ENCODE assay signal across 18 cellular contexts in genomic region chr3:15071699-15072098, GRCh38. TPM values are rescaled to one million over a fixed set of nuclear protein-coding genes. Genes with fewer than 3 reads are reported as not detected.
DNase-seq lines count a peak whose midpoint lies in the region; ATAC-seq and TF ChIP-seq lines count a peak whose summit lies in the region.
"Had no signal": no experiment of that assay in that cellular context is flagged by ENCODE, and none has a peak within 500 bp of the region (broad histone marks: within the 10 kb centered on the region; RNA-seq: fewer than 3 reads in every experiment).

No MANE protein-coding gene starts in this region.

- peaks cover 11% of the 10 kb centered on the region for H3K4me1 Mint-ChIP-seq in activated T-cell treated with anti-CD3 and anti-CD28 coated beads, Interleukin-2, amount 50 U/mL, for 72 hours (ENCODE audit: low read depth)
- peaks cover 2% of the 10 kb centered on the region for H3K4me1 Mint-ChIP-seq in activated T-cell treated with anti-CD3 and anti-CD28 coated beads, Interleukin-2, amount 50 U/mL, for 4 hours (ENCODE audit: low read depth)
- H3K4me1 Mint-ChIP-seq in endothelial cell (ENCODE audit: unreplicated experiment) (peaks cover 26% of the 10 kb centered on the region), nephron progenitor cell (peaks cover 7% of the 10 kb centered on the region)
- peaks cover 8 to 14% of the 10 kb centered on the region in 2 donors for H3K4me1 Mint-ChIP-seq in stimulated activated naive B cell treated with anti-CD40 and anti-IgM and Interleukin-4, amounts not matched to agents 10 μg/mL and 1 μg/mL and 100 μg/mL, for 72 hours
- H3K4me1 Mint-ChIP-seq in stimulated activated effector memory CD8-positive, alpha-beta T cell treated with anti-CD3 and anti-CD28 coated beads, Interleukin-12 subunit alpha, Interleukin-12 subunit beta, amount 100 ng/mL, for 72 hours: no peaks in the 10 kb centered on the region

- ATAC-seq in activated T-cell treated with anti-CD3 and anti-CD28 coated beads, Interleukin-2, amount 50 U/mL, for 72 hours (replicated peaks in 1 of 2): no peak
- no peak for ATAC-seq in activated T-cell treated with anti-CD3 and anti-CD28 coated beads, Interleukin-2, amount 50 U/mL, for 4 hours
- no peak for ATAC-seq in stimulated activated naive B cell treated with anti-CD40 and anti-IgM and Interleukin-4, amounts not matched to agents 10 μg/mL and 1 μg/mL and 100 μg/mL, for 72 hours (replicated peaks)
- ATAC-seq in stimulated activated effector memory CD8-positive, alpha-beta T cell treated with anti-CD3 and anti-CD28 coated beads, Interleukin-12 subunit alpha, Interleukin-12 subunit beta, amount 100 ng/mL, for 72 hours: no peak

- H3K9me3 Mint-ChIP-seq in activated T-cell treated with anti-CD3 and anti-CD28 coated beads, Interleukin-2, amount 50 U/mL, for 72 hours: no peaks in the 10 kb centered on the region
- no peaks in the 10 kb centered on the region for H3K9me3 Mint-ChIP-seq in activated T-cell treated with anti-CD3 and anti-CD28 coated beads, Interleukin-2, amount 50 U/mL, for 4 hours
- no peaks in the 10 kb centered on the region for H3K9me3 Mint-ChIP-seq in endothelial cell (ENCODE audit: unreplicated experiment)
- H3K9me3 Mint-ChIP-seq in stimulated activated naive B cell treated with anti-CD40 and anti-IgM and Interleukin-4, amounts not matched to agents 10 μg/mL and 1 μg/mL and 100 μg/mL, for 72 hours: no peaks in the 10 kb centered on the region
- no peaks in the 10 kb centered on the region for H3K9me3 Mint-ChIP-seq in nephron progenitor cell
- no peaks in the 10 kb centered on the region for H3K9me3 Mint-ChIP-seq in stimulated activated effector memory CD8-positive, alpha-beta T cell treated with anti-CD3 and anti-CD28 coated beads, Interleukin-12 subunit alpha, Interleukin-12 subunit beta, amount 100 ng/mL, for 72 hours
- H3K9me3 Mint-ChIP-seq: CD14-positive monocyte; CD4-positive, alpha-beta T cell; CD8-positive, alpha-beta memory T cell; HFFc6 had no signal

- DNase-seq in activated T-cell treated with anti-CD3 and anti-CD28 coated beads, Interleukin-2, amount 50 U/mL, for 72 hours: no peak
- DNase-seq in activated T-cell treated with anti-CD3 and anti-CD28 coated beads, Interleukin-2, amount 50 U/mL, for 4 hours: no peak
- DNase-seq in NOMO-1 treated with DMSO at 0.1 percent for 48 hours (lab: John Stamatoyannopoulos, UW; ENCODE audit: unreplicated experiment): peak; percentile 75
- DNase-seq in endothelial cell (ENCODE audit: low spot score): no peak
- no peak for DNase-seq in stimulated activated naive B cell treated with anti-CD40 and anti-IgM and Interleukin-4, amounts not matched to agents 10 μg/mL and 1 μg/mL and 100 μg/mL, for 72 hours
- DNase-seq in nephron progenitor cell: no peak
- DNase-seq in stimulated activated effector memory CD8-positive, alpha-beta T cell treated with anti-CD3 and anti-CD28 coated beads, Interleukin-12 subunit alpha, Interleukin-12 subunit beta, amount 100 ng/mL, for 72 hours (ENCODE audit: low spot score in 2 of 2): no peak
- DNase-seq in effector CD8-positive, alpha-beta T cell (lab: John Stamatoyannopoulos, UW): no peak
- DNase-seq: AML-193; BE2C; CD4-positive, alpha-beta T cell; CD8-positive, alpha-beta memory T cell; DMS 273 treated with DMSO at 0.1 percent for 48 hours; DMS79; GF-D8; GOT3; HFFc6 had no signal

- H3K4me3 Mint-ChIP-seq in activated T-cell treated with anti-CD3 and anti-CD28 coated beads, Interleukin-2, amount 50 U/mL, for 72 hours: no peak overlapping the region
- H3K4me3 Mint-ChIP-seq in activated T-cell treated with anti-CD3 and anti-CD28 coated beads, Interleukin-2, amount 50 U/mL, for 4 hours: no peak overlapping the region
- H3K4me3 Mint-ChIP-seq in endothelial cell (ENCODE audit: unreplicated experiment) (peak overlapping the region; percentile 24), nephron progenitor cell (no peak overlapping the region)
- H3K4me3 Mint-ChIP-seq in stimulated activated naive B cell treated with anti-CD40 and anti-IgM and Interleukin-4, amounts not matched to agents 10 μg/mL and 1 μg/mL and 100 μg/mL, for 72 hours: no peak overlapping the region
- no peak overlapping the region for H3K4me3 Mint-ChIP-seq in stimulated activated effector memory CD8-positive, alpha-beta T cell treated with anti-CD3 and anti-CD28 coated beads, Interleukin-12 subunit alpha, Interleukin-12 subunit beta, amount 100 ng/mL, for 72 hours
- H3K4me3 Mint-ChIP-seq: CD14-positive monocyte; CD4-positive, alpha-beta T cell; HFFc6 had no signal

- TF ChIP-seq CTCF in endothelial cell (IDR thresholded peaks at IDR 0.05; ENCODE audit: unreplicated experiment): no peak
- TF ChIP-seq CTCF in nephron progenitor cell (IDR thresholded peaks at IDR 0.05): no peak

- peak overlapping the region; percentile 44 for H3K27ac Mint-ChIP-seq in activated T-cell treated with anti-CD3 and anti-CD28 coated beads, Interleukin-2, amount 50 U/mL, for 72 hours
- H3K27ac Mint-ChIP-seq in endothelial cell (ENCODE audit: unreplicated experiment): no peak overlapping the region
- peak overlapping the region; percentile 9 for H3K27ac Mint-ChIP-seq in stimulated activated naive B cell treated with anti-CD40 and anti-IgM and Interleukin-4, amounts not matched to agents 10 μg/mL and 1 μg/mL and 100 μg/mL, for 72 hours
- no peak overlapping the region for H3K27ac Mint-ChIP-seq in nephron progenitor cell
- no peak overlapping the region for H3K27ac Mint-ChIP-seq in stimulated activated effector memory CD8-positive, alpha-beta T cell treated with anti-CD3 and anti-CD28 coated beads, Interleukin-12 subunit alpha, Interleukin-12 subunit beta, amount 100 ng/mL, for 72 hours
- H3K27ac Mint-ChIP-seq: CD14-positive monocyte; CD4-positive, alpha-beta T cell; CD8-positive, alpha-beta memory T cell; HFFc6 had no signal

- H3K36me3 Mint-ChIP-seq in activated T-cell treated with anti-CD3 and anti-CD28 coated beads, Interleukin-2, amount 50 U/mL, for 72 hours (ENCODE audit: insufficient read depth in 2 of 2): peaks cover 4 to 14% of the 10 kb centered on the region in 2 donors
- peaks cover 26% of the 10 kb centered on the region for H3K36me3 Mint-ChIP-seq in activated T-cell treated with anti-CD3 and anti-CD28 coated beads, Interleukin-2, amount 50 U/mL, for 4 hours (ENCODE audit: insufficient read depth)
- H3K36me3 Mint-ChIP-seq in endothelial cell (ENCODE audit: low read depth, unreplicated experiment): peaks cover 36% of the 10 kb centered on the region
- peaks cover 31 to 57% of the 10 kb centered on the region in 2 donors for H3K36me3 Mint-ChIP-seq in stimulated activated naive B cell treated with anti-CD40 and anti-IgM and Interleukin-4, amounts not matched to agents 10 μg/mL and 1 μg/mL and 100 μg/mL, for 72 hours
- H3K36me3 Mint-ChIP-seq in nephron progenitor cell (ENCODE audit: low read depth): peaks cover 48% of the 10 kb centered on the region
- peaks cover 50% of the 10 kb centered on the region for H3K36me3 Mint-ChIP-seq in stimulated activated effector memory CD8-positive, alpha-beta T cell treated with anti-CD3 and anti-CD28 coated beads, Interleukin-12 subunit alpha, Interleukin-12 subunit beta, amount 100 ng/mL, for 72 hours

- H3K27me3 Mint-ChIP-seq in activated T-cell treated with anti-CD3 and anti-CD28 coated beads, Interleukin-2, amount 50 U/mL, for 72 hours (ENCODE audit: low read depth): no peaks in the 10 kb centered on the region
- no peaks in the 10 kb centered on the region for H3K27me3 Mint-ChIP-seq in activated T-cell treated with anti-CD3 and anti-CD28 coated beads, Interleukin-2, amount 50 U/mL, for 4 hours (ENCODE audit: low read depth)
- H3K27me3 Mint-ChIP-seq in endothelial cell (ENCODE audit: unreplicated experiment) (peaks cover 6% of the 10 kb centered on the region), nephron progenitor cell (ENCODE audit: low read depth, poor library complexity) (no peaks in the 10 kb centered on the region)
- no peaks in the 10 kb centered on the region for H3K27me3 Mint-ChIP-seq in stimulated activated naive B cell treated with anti-CD40 and anti-IgM and Interleukin-4, amounts not matched to agents 10 μg/mL and 1 μg/mL and 100 μg/mL, for 72 hours
- H3K27me3 Mint-ChIP-seq: CD4-positive, alpha-beta T cell had no signal

RNA-seq across cellular contexts. Expression of gene MRPS25, which starts 6.6 kb away (rescaled TPM):
- 10 to 100 TPM; 40.7 to 40.9 TPM for total RNA-seq in activated T-cell treated with anti-CD3 and anti-CD28 coated beads, Interleukin-2, amount 50 U/mL, for 72 hours
- total RNA-seq in activated T-cell treated with anti-CD3 and anti-CD28 coated beads, Interleukin-2, amount 50 U/mL, for 4 hours: 10 to 100 TPM; 76.2 to 87.3 (median 81.1) TPM
- 36.4 TPM for total RNA-seq in endothelial cell (ENCODE audit: unreplicated experiment)

RNA-seq across cellular contexts. Expression of gene RBSN, which starts 27.2 kb away (rescaled TPM):
- 10 to 100 TPM; 13.0 to 15.4 TPM for total RNA-seq in activated T-cell treated with anti-CD3 and anti-CD28 coated beads, Interleukin-2, amount 50 U/mL, for 72 hours
- total RNA-seq in activated T-cell treated with anti-CD3 and anti-CD28 coated beads, Interleukin-2, amount 50 U/mL, for 4 hours: 10 to 100 TPM in 2 of 3 donors, 1 to 10 TPM in 1; 9.2 to 11.4 (median 11.2) TPM
- total RNA-seq in endothelial cell (ENCODE audit: unreplicated experiment): 25.7 TPM

Comparison
In these comparisons a context has a peak if more than half of its experiments do, and no peak if none do; other contexts are left out.
1. H3K27ac Mint-ChIP-seq: peak in activated T-cell treated with anti-CD3 and anti-CD28 coated beads, Interleukin-2, amount 50 U/mL, for 72 hours (single experiment) and stimulated activated naive B cell treated with anti-CD40 and anti-IgM and Interleukin-4, amounts not matched to agents 10 μg/mL and 1 μg/mL and 100 μg/mL, for 72 hours (single experiment); none in endothelial cell (single experiment), nephron progenitor cell (single experiment) and stimulated activated effector memory CD8-positive, alpha-beta T cell treated with anti-CD3 and anti-CD28 coated beads, Interleukin-12 subunit alpha, Interleukin-12 subunit beta, amount 100 ng/mL, for 72 hours (single experiment).